ENCODE assay signal across 2 cellular contexts in the genomic region with DNA sequence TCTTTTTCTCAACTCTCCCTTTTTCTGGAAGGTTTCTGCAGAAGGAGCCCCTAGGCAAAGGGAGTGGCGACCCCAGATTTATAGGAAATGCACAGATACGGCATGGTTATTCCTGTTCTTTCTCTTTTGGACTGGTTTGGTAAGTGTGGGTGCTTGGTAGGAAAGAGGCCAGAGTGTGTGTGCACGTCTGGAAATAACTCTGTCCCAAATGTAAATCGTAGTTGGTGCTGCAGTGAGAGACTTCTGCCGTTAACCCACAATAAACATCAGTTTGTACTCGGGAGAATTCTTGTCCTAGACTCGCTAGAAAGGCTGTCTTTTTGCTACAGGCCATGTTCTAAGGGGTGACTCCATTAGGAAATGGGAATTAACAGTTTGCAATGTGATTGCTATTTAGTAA.
TF ChIP-seq lines count a peak whose summit lies in the region.

No MANE protein-coding gene starts in this region.

TF ChIP-seq in SK-N-SH, 30 proteins besides CTCF, POLR2A, EP300 and RAD21 (continued from another document):
- TF ChIP-seq, protein P1, sequence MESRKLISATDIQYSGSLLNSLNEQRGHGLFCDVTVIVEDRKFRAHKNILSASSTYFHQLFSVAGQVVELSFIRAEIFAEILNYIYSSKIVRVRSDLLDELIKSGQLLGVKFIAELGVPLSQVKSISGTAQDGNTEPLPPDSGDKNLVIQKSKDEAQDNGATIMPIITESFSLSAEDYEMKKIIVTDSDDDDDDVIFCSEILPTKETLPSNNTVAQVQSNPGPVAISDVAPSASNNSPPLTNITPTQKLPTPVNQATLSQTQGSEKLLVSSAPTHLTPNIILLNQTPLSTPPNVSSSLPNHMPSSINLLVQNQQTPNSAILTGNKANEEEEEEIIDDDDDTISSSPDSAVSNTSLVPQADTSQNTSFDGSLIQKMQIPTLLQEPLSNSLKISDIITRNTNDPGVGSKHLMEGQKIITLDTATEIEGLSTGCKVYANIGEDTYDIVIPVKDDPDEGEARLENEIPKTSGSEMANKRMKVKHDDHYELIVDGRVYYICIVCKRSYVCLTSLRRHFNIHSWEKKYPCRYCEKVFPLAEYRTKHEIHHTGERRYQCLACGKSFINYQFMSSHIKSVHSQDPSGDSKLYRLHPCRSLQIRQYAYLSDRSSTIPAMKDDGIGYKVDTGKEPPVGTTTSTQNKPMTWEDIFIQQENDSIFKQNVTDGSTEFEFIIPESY (IDR thresholded peaks at IDR 0.05; ENCODE audit: borderline replicate concordance, low read depth): no peak
- TF ChIP-seq, protein P2, sequence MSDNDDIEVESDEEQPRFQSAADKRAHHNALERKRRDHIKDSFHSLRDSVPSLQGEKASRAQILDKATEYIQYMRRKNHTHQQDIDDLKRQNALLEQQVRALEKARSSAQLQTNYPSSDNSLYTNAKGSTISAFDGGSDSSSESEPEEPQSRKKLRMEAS (IDR thresholded peaks at IDR 0.05; ENCODE audit: low read depth): no peak
- TF ChIP-seq, protein P3, sequence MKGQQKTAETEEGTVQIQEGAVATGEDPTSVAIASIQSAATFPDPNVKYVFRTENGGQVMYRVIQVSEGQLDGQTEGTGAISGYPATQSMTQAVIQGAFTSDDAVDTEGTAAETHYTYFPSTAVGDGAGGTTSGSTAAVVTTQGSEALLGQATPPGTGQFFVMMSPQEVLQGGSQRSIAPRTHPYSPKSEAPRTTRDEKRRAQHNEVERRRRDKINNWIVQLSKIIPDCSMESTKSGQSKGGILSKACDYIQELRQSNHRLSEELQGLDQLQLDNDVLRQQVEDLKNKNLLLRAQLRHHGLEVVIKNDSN (IDR thresholded peaks at IDR 0.05; ENCODE audit: borderline replicate concordance, low read depth): no peak
- TF ChIP-seq, protein P4, sequence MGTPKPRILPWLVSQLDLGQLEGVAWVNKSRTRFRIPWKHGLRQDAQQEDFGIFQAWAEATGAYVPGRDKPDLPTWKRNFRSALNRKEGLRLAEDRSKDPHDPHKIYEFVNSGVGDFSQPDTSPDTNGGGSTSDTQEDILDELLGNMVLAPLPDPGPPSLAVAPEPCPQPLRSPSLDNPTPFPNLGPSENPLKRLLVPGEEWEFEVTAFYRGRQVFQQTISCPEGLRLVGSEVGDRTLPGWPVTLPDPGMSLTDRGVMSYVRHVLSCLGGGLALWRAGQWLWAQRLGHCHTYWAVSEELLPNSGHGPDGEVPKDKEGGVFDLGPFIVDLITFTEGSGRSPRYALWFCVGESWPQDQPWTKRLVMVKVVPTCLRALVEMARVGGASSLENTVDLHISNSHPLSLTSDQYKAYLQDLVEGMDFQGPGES (IDR thresholded peaks at IDR 0.05; ENCODE audit: low read depth, low read length): no peak

TF ChIP-seq in SK-N-SH treated with all-trans-retinoic acid at 6 μM for 48 hours, 23 proteins besides CTCF, POLR2A, EP300 and RAD21 (continued from another document):
- TF ChIP-seq, protein P5, sequence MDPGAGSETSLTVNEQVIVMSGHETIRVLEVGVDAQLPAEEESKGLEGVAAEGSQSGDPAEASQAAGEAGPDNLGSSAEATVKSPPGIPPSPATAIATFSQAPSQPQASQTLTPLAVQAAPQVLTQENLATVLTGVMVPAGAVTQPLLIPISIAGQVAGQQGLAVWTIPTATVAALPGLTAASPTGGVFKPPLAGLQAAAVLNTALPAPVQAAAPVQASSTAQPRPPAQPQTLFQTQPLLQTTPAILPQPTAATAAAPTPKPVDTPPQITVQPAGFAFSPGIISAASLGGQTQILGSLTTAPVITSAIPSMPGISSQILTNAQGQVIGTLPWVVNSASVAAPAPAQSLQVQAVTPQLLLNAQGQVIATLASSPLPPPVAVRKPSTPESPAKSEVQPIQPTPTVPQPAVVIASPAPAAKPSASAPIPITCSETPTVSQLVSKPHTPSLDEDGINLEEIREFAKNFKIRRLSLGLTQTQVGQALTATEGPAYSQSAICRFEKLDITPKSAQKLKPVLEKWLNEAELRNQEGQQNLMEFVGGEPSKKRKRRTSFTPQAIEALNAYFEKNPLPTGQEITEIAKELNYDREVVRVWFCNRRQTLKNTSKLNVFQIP (CRISPR knock-in tag; IDR thresholded peaks at IDR 0.05; ENCODE audit: borderline replicate concordance, low read depth): no peak
- TF ChIP-seq ZNF565 (CRISPR knock-in tag; conservative IDR thresholded peaks at IDR 0.05; ENCODE audit: low read depth) (no peak), TCF4 (CRISPR knock-in tag; IDR thresholded peaks at IDR 0.05; ENCODE audit: borderline replicate concordance) (no peak), SNAI2 (CRISPR knock-in tag; IDR thresholded peaks at IDR 0.05) (no peak)
- TF ChIP-seq, protein P6, sequence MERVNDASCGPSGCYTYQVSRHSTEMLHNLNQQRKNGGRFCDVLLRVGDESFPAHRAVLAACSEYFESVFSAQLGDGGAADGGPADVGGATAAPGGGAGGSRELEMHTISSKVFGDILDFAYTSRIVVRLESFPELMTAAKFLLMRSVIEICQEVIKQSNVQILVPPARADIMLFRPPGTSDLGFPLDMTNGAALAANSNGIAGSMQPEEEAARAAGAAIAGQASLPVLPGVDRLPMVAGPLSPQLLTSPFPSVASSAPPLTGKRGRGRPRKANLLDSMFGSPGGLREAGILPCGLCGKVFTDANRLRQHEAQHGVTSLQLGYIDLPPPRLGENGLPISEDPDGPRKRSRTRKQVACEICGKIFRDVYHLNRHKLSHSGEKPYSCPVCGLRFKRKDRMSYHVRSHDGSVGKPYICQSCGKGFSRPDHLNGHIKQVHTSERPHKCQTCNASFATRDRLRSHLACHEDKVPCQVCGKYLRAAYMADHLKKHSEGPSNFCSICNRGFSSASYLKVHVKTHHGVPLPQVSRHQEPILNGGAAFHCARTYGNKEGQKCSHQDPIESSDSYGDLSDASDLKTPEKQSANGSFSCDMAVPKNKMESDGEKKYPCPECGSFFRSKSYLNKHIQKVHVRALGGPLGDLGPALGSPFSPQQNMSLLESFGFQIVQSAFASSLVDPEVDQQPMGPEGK (CRISPR knock-in tag; IDR thresholded peaks at IDR 0.05; ENCODE audit: borderline replicate concordance): no peak
